ENCODE assay signal across 13 cellular contexts in the genomic region with DNA sequence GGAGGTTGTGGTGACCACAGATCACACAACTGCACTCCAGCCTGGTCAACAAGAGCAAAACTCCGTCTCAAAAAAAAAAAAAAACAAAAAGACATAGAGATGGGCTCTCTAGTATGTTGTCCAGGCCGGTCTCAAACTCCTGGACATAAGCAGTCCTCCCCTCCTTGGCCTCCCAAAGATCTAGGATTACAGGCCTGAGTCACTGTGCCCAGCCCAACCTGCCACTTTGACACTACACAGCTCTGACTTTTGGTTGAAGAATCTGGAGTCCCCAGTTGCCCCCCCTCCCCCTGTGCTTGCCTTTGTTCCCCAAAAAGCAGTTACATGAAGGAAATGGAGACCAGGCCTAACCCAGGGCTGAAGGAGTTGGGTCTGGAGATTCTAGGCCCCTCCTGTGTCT. TPM values are rescaled to one million over a fixed set of nuclear protein-coding genes. Genes with fewer than 3 reads are reported as not detected.
DNase-seq lines count a peak whose midpoint lies in the region; ATAC-seq and TF ChIP-seq lines count a peak whose summit lies in the region.
"Had no signal": no experiment of that assay in that cellular context is flagged by ENCODE, and none has a peak within 500 bp of the region (broad histone marks: within the 10 kb centered on the region; RNA-seq: fewer than 3 reads in every experiment).

No MANE protein-coding gene starts in this region.

- intact Hi-C loops in transverse colon (cut with DNase I; ENCODE audit: low total_unique reads), result no loop called here

- H3K36me3 ChIP-seq in transverse colon, result no peaks in the 10 kb centered on the region
- H3K36me3 ChIP-seq in Karpas-422 (ENCODE audit: insufficient read depth, low read length), result no peaks in the 10 kb centered on the region

- H3K4me1 Mint-ChIP-seq in HFFc6 (ENCODE audit: low read depth), result peaks cover 34% of the 10 kb centered on the region

- no peak overlapping the region for H2AFZ ChIP-seq in Karpas-422 (ENCODE audit: low read length)

- no peak for TF ChIP-seq POLR2A in transverse colon (IDR thresholded peaks at IDR 0.05)

- H3K27ac ChIP-seq in foreskin keratinocyte (no peak overlapping the region), transverse colon (peak overlapping the region; percentile 33 to 75 (median 64)), Karpas-422 (ENCODE audit: low read length) (no peak overlapping the region)

- no peak overlapping the region for H3K4me3 Mint-ChIP-seq in HFFc6
- H3K4me3 Mint-ChIP-seq: activated naive CD8-positive, alpha-beta T cell treated with anti-CD3 and anti-CD28 coated beads, Interleukin-2, amount 10 ng/mL, durations not matched to agents 7 days and 5 days had no signal

- ATAC-seq in foreskin keratinocyte, result peak; percentile 20
- no peak for ATAC-seq in GM18873 (IDR thresholded peaks at IDR 0.05; ENCODE audit: low FRiP score, unreplicated experiment)
- ATAC-seq: stimulated activated naive CD8-positive, alpha-beta T cell treated with anti-CD3 and anti-CD28 coated beads, Interleukin-15, Interleukin-2, amounts not matched to agents 100 U/mL and 50 U/mL, for 24 hours had no signal

- H3K9me3 ChIP-seq in transverse colon, result no peaks in the 10 kb centered on the region
- no peaks in the 10 kb centered on the region for H3K9me3 ChIP-seq in Karpas-422 (ENCODE audit: low read length)

- no peak overlapping the region for H3K4me2 ChIP-seq in Karpas-422 (ENCODE audit: low read depth, low read length, poor library complexity, severe bottlenecking)

- no peaks in the 10 kb centered on the region for H3K9me3 Mint-ChIP-seq in HFFc6
- H3K9me3 Mint-ChIP-seq: activated naive CD8-positive, alpha-beta T cell treated with anti-CD3 and anti-CD28 coated beads, Interleukin-2, amount 10 ng/mL, durations not matched to agents 7 days and 5 days had no signal

- H3K4me1 ChIP-seq in foreskin keratinocyte (peaks cover 7% of the 10 kb centered on the region), transverse colon (peaks cover 8 to 54% (median 34%) of the 10 kb centered on the region in 4 donors), Karpas-422 (ENCODE audit: low read length) (peaks cover 57% of the 10 kb centered on the region)

- peaks cover 3% of the 10 kb centered on the region for H3K27me3 Mint-ChIP-seq in HFFc6 (ENCODE audit: insufficient read depth)
- H3K27me3 Mint-ChIP-seq: activated naive CD8-positive, alpha-beta T cell treated with anti-CD3 and anti-CD28 coated beads, Interleukin-2, amount 10 ng/mL, durations not matched to agents 7 days and 5 days had no signal

- H3K36me3 Mint-ChIP-seq in HFFc6 (ENCODE audit: low read depth), result no peaks in the 10 kb centered on the region
- H3K36me3 Mint-ChIP-seq: activated naive CD8-positive, alpha-beta T cell treated with anti-CD3 and anti-CD28 coated beads, Interleukin-2, amount 10 ng/mL, durations not matched to agents 7 days and 5 days had no signal

- H3K4me3 ChIP-seq in transverse colon, result no peak overlapping the region
- H3K4me3 ChIP-seq in Karpas-422 (ENCODE audit: low read length), result no peak overlapping the region

- peaks cover 80% of the 10 kb centered on the region for H3K79me2 ChIP-seq in Karpas-422 (ENCODE audit: low read length)

- no peaks in the 10 kb centered on the region for H3K9me2 ChIP-seq in Karpas-422 (replicated peaks; ENCODE audit: insufficient read depth, low read length)

- H3K27me3 ChIP-seq in foreskin keratinocyte (no peaks in the 10 kb centered on the region), transverse colon (no peaks in the 10 kb centered on the region), Karpas-422 (ENCODE audit: low read length) (no peaks in the 10 kb centered on the region)

- WGBS in transverse colon (ENCODE audit: low coverage in 1 of 2), 2 donors, result 55 to 66% methylated on average over 2 of the region's 2 CpGs

- H3K27ac Mint-ChIP-seq in HFFc6, result peak overlapping the region; percentile 82
- H3K27ac Mint-ChIP-seq: activated naive CD8-positive, alpha-beta T cell treated with anti-CD3 and anti-CD28 coated beads, Interleukin-2, amount 10 ng/mL, durations not matched to agents 7 days and 5 days had no signal

- no peak for TF ChIP-seq EP300 in transverse colon (IDR thresholded peaks at IDR 0.05; ENCODE audit: low read depth)

- no peaks in the 10 kb centered on the region for H4K20me1 ChIP-seq in Karpas-422 (ENCODE audit: insufficient read depth, low read depth, low read length)

- TF ChIP-seq CTCF in HFFc6 (IDR thresholded peaks at IDR 0.05), result no peak
- no peak for TF ChIP-seq CTCF in foreskin keratinocyte (conservative IDR thresholded peaks at IDR 0.05)
- TF ChIP-seq CTCF in transverse colon (IDR thresholded peaks at IDR 0.05), result no peak

- in situ Hi-C loops in transverse colon (cut with MboI; ENCODE audit: low pct_ligation_motif_present in 1 of 4, low pct_unique_long_range_greater_than_20kb in 1 of 4, low sequenced_read_pairs in 3 of 4), result no loop called here

- DNase-seq in HFFc6, result peak; percentile 76
- DNase-seq in amniotic stem cell (lab: John Stamatoyannopoulos, UW), result peak; percentile 78
- peak in 1 of 2 donors; percentile 29 for DNase-seq in foreskin keratinocyte
- peak; percentile 30 for DNase-seq in transverse colon
- DNase-seq in OCI-M2 (lab: John Stamatoyannopoulos, UW; ENCODE audit: unreplicated experiment), result no peak
- DNase-seq in Karpas-422, result no peak
- DNase-seq: activated naive CD8-positive, alpha-beta T cell treated with anti-CD3 and anti-CD28 coated beads, Interleukin-2, amount 10 ng/mL, durations not matched to agents 7 days and 5 days; Calu3; effector CD4-positive, alpha-beta T cell; posterior cingulate gyrus; stimulated activated CD4-positive, alpha-beta T cell treated with anti-CD3 and anti-CD28 coated beads, Interleukin-4, amount 100 ng/mL, for 24 hours; stimulated activated naive CD8-positive, alpha-beta T cell treated with anti-CD3 and anti-CD28 coated beads, Interleukin-15, Interleukin-2, amounts not matched to agents 100 U/mL and 50 U/mL, for 24 hours had no signal

- no peak overlapping the region for H3K9ac ChIP-seq in Karpas-422 (ENCODE audit: low read length)

RNA-seq across cellular contexts. Expression of a gene that starts 12.9 kb away (rescaled TPM):
- total RNA-seq in HFFc6 (2021; fragmentation: NEBNext Ultra II Directional; extraction: Animal tissue kit (Norgen Biotek cat#: 25700)), result 10 to 100 TPM; 67.2 to 82.1 (median 76.8) TPM
- total RNA-seq in foreskin keratinocyte, result 50.6 and 51.3 TPM in 2 replicates
- 48.8 and 51.8 TPM in 2 replicates for polyA plus RNA-seq in foreskin keratinocyte
- total RNA-seq in transverse colon, result 10 to 100 TPM; 24.9 to 47.6 (median 35.6) TPM
- 32.7 and 38.2 TPM in 2 replicates for total RNA-seq in Karpas-422 (2014; rRNA removed; shearing (Covaris generic); ENCODE audit: low replicate concordance)

RNA-seq across cellular contexts. Expression of a gene that starts 36.1 kb away (rescaled TPM):
- total RNA-seq in HFFc6 (2021; fragmentation: NEBNext Ultra II Directional; extraction: Animal tissue kit (Norgen Biotek cat#: 25700)), result under 1 TPM in 2 of 6 experiments, not detected in 4; 0.40 to 0.71 TPM
- total RNA-seq in foreskin keratinocyte, result not detected in 2 replicates
- 0.18 TPM in 1 of 2 replicates, not detected in the other for polyA plus RNA-seq in foreskin keratinocyte
- total RNA-seq in transverse colon, result 1 to 10 TPM in 1 of 4 donors, under 1 TPM in 2, not detected in 1; 0.79 to 1.8 (median 0.96) TPM
- 6.1 and 12.9 TPM in 2 replicates for total RNA-seq in Karpas-422 (2014; rRNA removed; shearing (Covaris generic); ENCODE audit: low replicate concordance)
- total RNA-seq: Calu3 had no signal

RNA-seq across cellular contexts. Expression of a gene that starts 44.2 kb away (rescaled TPM):
- total RNA-seq in HFFc6 (2021; fragmentation: NEBNext Ultra II Directional; extraction: Animal tissue kit (Norgen Biotek cat#: 25700)), result 100 to 1,000 TPM in 1 of 6 experiments, 10 to 100 TPM in 5; 78.7 to 105 (median 83.3) TPM
- total RNA-seq in foreskin keratinocyte (43.8 and 54.1 TPM in 2 replicates), transverse colon (100 to 1,000 TPM in 1 of 4 donors, 10 to 100 TPM in 3; 23.6 to 134 (median 58.4) TPM)
- polyA plus RNA-seq in foreskin keratinocyte, result 46.1 and 52.7 TPM in 2 replicates
- total RNA-seq in Karpas-422 (2014; rRNA removed; shearing (Covaris generic); ENCODE audit: low replicate concordance), result 26.8 and 45.6 TPM in 2 replicates

RNA-seq across cellular contexts. Expression of a gene that starts 44.3 kb away (rescaled TPM):
- total RNA-seq in HFFc6 (2021; fragmentation: NEBNext Ultra II Directional; extraction: Animal tissue kit (Norgen Biotek cat#: 25700)), result 10 to 100 TPM; 18.0 to 25.0 (median 20.6) TPM
- total RNA-seq in foreskin keratinocyte, result 14.0 and 16.6 TPM in 2 replicates
- 13.5 and 13.8 TPM in 2 replicates for polyA plus RNA-seq in foreskin keratinocyte
- 10 to 100 TPM; 40.0 to 45.3 (median 43.2) TPM for total RNA-seq in transverse colon
- 16.5 and 28.1 TPM in 2 replicates for total RNA-seq in Karpas-422 (2014; rRNA removed; shearing (Covaris generic); ENCODE audit: low replicate concordance)

RNA-seq across cellular contexts. Expression of a gene that starts 48.3 kb away (rescaled TPM):
- 10 to 100 TPM; 42.8 to 65.0 (median 48.1) TPM for total RNA-seq in HFFc6 (2021; fragmentation: NEBNext Ultra II Directional; extraction: Animal tissue kit (Norgen Biotek cat#: 25700))
- total RNA-seq in foreskin keratinocyte, result 24.1 and 25.8 TPM in 2 replicates
- 34.3 and 35.0 TPM in 2 replicates for polyA plus RNA-seq in foreskin keratinocyte
- 10 to 100 TPM in 3 of 4 donors, 1 to 10 TPM in 1; 2.8 to 40.4 (median 24.4) TPM for total RNA-seq in transverse colon
- total RNA-seq in Karpas-422 (2014; rRNA removed; shearing (Covaris generic); ENCODE audit: low replicate concordance), result 10.2 and 24.4 TPM in 2 replicates

Comparison
In these comparisons a context has a peak if more than half of its experiments do, and no peak if none do; other contexts are left out.
1. DNase-seq: peak in HFFc6 (single experiment), amniotic stem cell (single experiment) and transverse colon (single experiment); none in OCI-M2 (single experiment) and Karpas-422 (single experiment).
2. H3K27ac ChIP-seq: peak in transverse colon (4 of 4); none in foreskin keratinocyte (single experiment) and Karpas-422 (single experiment).